20 cellular contexts compared by ENCODE assay signal in the genomic region with DNA sequence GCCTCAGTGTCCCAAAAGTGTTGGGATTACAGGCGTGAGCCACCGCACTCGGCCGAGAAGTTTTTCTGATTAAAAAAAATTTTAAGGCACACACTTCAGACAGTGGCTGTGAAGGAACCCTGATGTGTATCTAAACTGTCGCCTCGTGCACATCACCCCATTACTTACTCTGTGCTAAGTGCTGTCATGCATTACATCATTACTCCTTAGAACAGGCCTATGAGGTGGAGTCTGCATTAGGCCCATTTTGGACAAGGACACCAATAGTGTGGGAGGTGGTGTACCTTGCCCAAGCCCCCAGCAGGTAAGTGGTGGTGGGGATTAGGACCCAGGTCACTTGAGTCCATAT. TPM values are rescaled to one million over a fixed set of nuclear protein-coding genes. Genes with fewer than 3 reads are reported as not detected.
DNase-seq lines count a peak whose midpoint lies in the region; ATAC-seq and TF ChIP-seq lines count a peak whose summit lies in the region.
"Had no signal": no experiment of that assay in that cellular context is flagged by ENCODE, and none has a peak within 500 bp of the region (broad histone marks: within the 10 kb centered on the region; RNA-seq: fewer than 3 reads in every experiment).

No MANE protein-coding gene starts in this region.

- POLR2A ChIA-PET in activated CD8-positive, alpha-beta T cell treated with anti-CD3 and anti-CD28 coated beads for 36 hours (lab: Charles Lee), result no interaction called here
- POLR2A ChIA-PET in activated CD8-positive, alpha-beta T cell treated with anti-CD3 and anti-CD28 coated beads, Interleukin-2, amount 10 ng/mL, durations not matched to agents 7 days and 5 days (lab: Charles Lee), result no interaction called here
- POLR2A ChIA-PET in PC-9 (lab: Charles Lee; ENCODE audit: unreplicated experiment), result no interaction called here

- H3K27ac ChIP-seq in PC-9 (peak overlapping the region; percentile 44; the same call in 1 of the 2 replicates), duodenal mucosa (ENCODE audit: low read depth, low read length) (peak overlapping the region; percentile 88), rectal smooth muscle tissue (ENCODE audit: low read depth, low read length) (no peak overlapping the region), coronary artery (no peak overlapping the region)
- H3K27ac ChIP-seq: testis had no signal

- H3K9me3 ChIP-seq in PC-9 (ENCODE audit: insufficient read depth, low read depth), result no peaks in the 10 kb centered on the region
- H3K9me3 ChIP-seq in duodenal mucosa (ENCODE audit: control insufficient read depth in 1 of 2, low read length in 2 of 2), result no peaks in the 10 kb centered on the region
- H3K9me3 ChIP-seq: MG63, testis had no signal

- H3K4me3 Mint-ChIP-seq in activated CD8-positive, alpha-beta T cell treated with anti-CD3 and anti-CD28 coated beads for 36 hours, result peak overlapping the region; percentile 9
- H3K4me3 Mint-ChIP-seq in activated CD8-positive, alpha-beta T cell treated with anti-CD3 and anti-CD28 coated beads, Interleukin-2, amount 10 ng/mL, durations not matched to agents 7 days and 5 days, result no peak overlapping the region

- peak overlapping the region; percentile 93 for H3K4me2 ChIP-seq in PC-9

- H3K9me3 Mint-ChIP-seq in activated CD8-positive, alpha-beta T cell treated with anti-CD3 and anti-CD28 coated beads for 36 hours, result no peaks in the 10 kb centered on the region
- H3K9me3 Mint-ChIP-seq in activated CD8-positive, alpha-beta T cell treated with anti-CD3 and anti-CD28 coated beads, Interleukin-2, amount 10 ng/mL, durations not matched to agents 7 days and 5 days (ENCODE audit: insufficient read depth), result no peaks in the 10 kb centered on the region
- H3K9me3 Mint-ChIP-seq: effector memory CD8-positive, alpha-beta T cell; nephron progenitor cell had no signal

- no peaks in the 10 kb centered on the region for H3K9me2 ChIP-seq in PC-9 (ENCODE audit: insufficient read depth)

- no peaks in the 10 kb centered on the region for H3K27me3 ChIP-seq in PC-9 (ENCODE audit: insufficient read depth, low read depth)
- no peaks in the 10 kb centered on the region for H3K27me3 ChIP-seq in duodenal mucosa (ENCODE audit: control insufficient read depth in 1 of 2, insufficient read depth in 2 of 2, low read length in 2 of 2)
- no peaks in the 10 kb centered on the region for H3K27me3 ChIP-seq in rectal smooth muscle tissue (ENCODE audit: control insufficient read depth, insufficient read depth, low read length)
- H3K27me3 ChIP-seq: MG63, testis had no signal

- no peaks in the 10 kb centered on the region for H4K20me1 ChIP-seq in PC-9 (ENCODE audit: insufficient read depth)

- H2AFZ ChIP-seq in PC-9, result no peak overlapping the region

- CTCF ChIA-PET in activated CD8-positive, alpha-beta T cell treated with anti-CD3 and anti-CD28 coated beads for 36 hours (lab: Charles Lee), result no interaction called here
- CTCF ChIA-PET in activated CD8-positive, alpha-beta T cell treated with anti-CD3 and anti-CD28 coated beads, Interleukin-2, amount 10 ng/mL, durations not matched to agents 7 days and 5 days (lab: Charles Lee), result no interaction called here
- CTCF ChIA-PET in PC-9 (lab: Charles Lee), result interaction anchor here (0.6 kb wide), 1 partner anchor 288 kb away, joined by 4 read pairs; no protein-coding TSS in a partner anchor

- peaks cover 50% of the 10 kb centered on the region for H3K4me1 Mint-ChIP-seq in activated CD8-positive, alpha-beta T cell treated with anti-CD3 and anti-CD28 coated beads for 36 hours (ENCODE audit: low read depth)
- H3K4me1 Mint-ChIP-seq in activated CD8-positive, alpha-beta T cell treated with anti-CD3 and anti-CD28 coated beads, Interleukin-2, amount 10 ng/mL, durations not matched to agents 7 days and 5 days (ENCODE audit: low read depth), result peaks cover 50% of the 10 kb centered on the region

- no TSS peak for BruUV-seq in PC-9 (replicated peaks; lab: Mats Ljungman, UMichigan)

- TF ChIP-seq CTCF in activated CD8-positive, alpha-beta T cell treated with anti-CD3 and anti-CD28 coated beads for 36 hours (IDR thresholded peaks at IDR 0.05), result no peak
- no peak for TF ChIP-seq CTCF in PC-9 (conservative IDR thresholded peaks at IDR 0.05)
- TF ChIP-seq CTCF in coronary artery (IDR thresholded peaks at IDR 0.05), result no peak

- H3K4me1 ChIP-seq in PC-9 (replicated peaks; ENCODE audit: insufficient read depth), result peaks cover 58% of the 10 kb centered on the region
- peaks cover 27 to 71% of the 10 kb centered on the region in 2 donors for H3K4me1 ChIP-seq in duodenal mucosa (ENCODE audit: control insufficient read depth in 1 of 2, insufficient read depth in 2 of 2, low read length in 2 of 2)
- H3K4me1 ChIP-seq in rectal smooth muscle tissue (ENCODE audit: control insufficient read depth, insufficient read depth, low read length), result no peaks in the 10 kb centered on the region

- no peak overlapping the region for H3K27ac Mint-ChIP-seq in activated CD8-positive, alpha-beta T cell treated with anti-CD3 and anti-CD28 coated beads for 36 hours
- no peak overlapping the region for H3K27ac Mint-ChIP-seq in activated CD8-positive, alpha-beta T cell treated with anti-CD3 and anti-CD28 coated beads, Interleukin-2, amount 10 ng/mL, durations not matched to agents 7 days and 5 days
- H3K27ac Mint-ChIP-seq: nephron progenitor cell had no signal

- H3K36me3 ChIP-seq in PC-9 (ENCODE audit: low read depth) (no peaks in the 10 kb centered on the region), duodenal mucosa (ENCODE audit: control insufficient read depth in 1 of 2, insufficient read depth in 2 of 2, low read length in 2 of 2) (no peaks in the 10 kb centered on the region), rectal smooth muscle tissue (ENCODE audit: control insufficient read depth, insufficient read depth, low read length) (no peaks in the 10 kb centered on the region)
- H3K36me3 ChIP-seq: MG63 had no signal

- intact Hi-C loops in activated CD8-positive, alpha-beta T cell treated with anti-CD3 and anti-CD28 coated beads for 36 hours (cut with micrococcal nuclease), result no loop called here
- intact Hi-C loops in PC-9 (cut with micrococcal nuclease; ENCODE audit: unreplicated experiment), result no loop called here

- peaks cover 15% of the 10 kb centered on the region for H3K79me2 ChIP-seq in PC-9 (ENCODE audit: low read depth)

- DNase-seq in activated CD8-positive, alpha-beta T cell treated with anti-CD3 and anti-CD28 coated beads for 36 hours, result no peak
- no peak for DNase-seq in activated CD8-positive, alpha-beta T cell treated with anti-CD3 and anti-CD28 coated beads, Interleukin-2, amount 10 ng/mL, durations not matched to agents 7 days and 5 days
- DNase-seq in PC-9 (no peak), coronary artery (ENCODE audit: low spot score) (no peak), SW 1271 (lab: John Stamatoyannopoulos, UW) (no peak)
- no peak for DNase-seq in activated CD8-positive, alpha-beta memory T cell treated with anti-CD3 and anti-CD28 coated beads, Interleukin-2, amount 50 U/mL, for 4 hours
- DNase-seq: activated CD4-positive, alpha-beta T cell treated with anti-CD3 and anti-CD28 coated beads, Interleukin-2, amount 50 U/mL, for 4 hours; amygdala; DMS79; effector memory CD8-positive, alpha-beta T cell; MG63; NCI-H187 treated with DMSO at 0.1 percent for 48 hours; NCI-H345; nephron progenitor cell; testis had no signal

- H3K27me3 Mint-ChIP-seq in activated CD8-positive, alpha-beta T cell treated with anti-CD3 and anti-CD28 coated beads for 36 hours, result no peaks in the 10 kb centered on the region
- H3K27me3 Mint-ChIP-seq in activated CD8-positive, alpha-beta T cell treated with anti-CD3 and anti-CD28 coated beads, Interleukin-2, amount 10 ng/mL, durations not matched to agents 7 days and 5 days (ENCODE audit: low read depth), result no peaks in the 10 kb centered on the region
- H3K27me3 Mint-ChIP-seq: effector memory CD8-positive, alpha-beta T cell had no signal

- no peak for ATAC-seq in activated CD8-positive, alpha-beta T cell treated with anti-CD3 and anti-CD28 coated beads for 36 hours
- no peak for ATAC-seq in activated CD8-positive, alpha-beta T cell treated with anti-CD3 and anti-CD28 coated beads, Interleukin-2, amount 10 ng/mL, durations not matched to agents 7 days and 5 days
- ATAC-seq: effector memory CD8-positive, alpha-beta T cell had no signal

- no peak overlapping the region for H3K4me3 ChIP-seq in PC-9
- H3K4me3 ChIP-seq in duodenal mucosa (ENCODE audit: low read depth in 1 of 2, low read length in 2 of 2), result peak overlapping the region; percentile 58 to 77
- H3K4me3 ChIP-seq in rectal smooth muscle tissue (ENCODE audit: low read length), result peak overlapping the region; percentile 22
- H3K4me3 ChIP-seq in coronary artery, result no peak overlapping the region
- H3K4me3 ChIP-seq: lung, MG63, testis had no signal

- H3F3A ChIP-seq in PC-9 (ENCODE audit: insufficient read depth, low read depth), result peaks cover 46% of the 10 kb centered on the region

- H3K36me3 Mint-ChIP-seq in activated CD8-positive, alpha-beta T cell treated with anti-CD3 and anti-CD28 coated beads for 36 hours (ENCODE audit: low read depth), result no peaks in the 10 kb centered on the region
- H3K36me3 Mint-ChIP-seq in activated CD8-positive, alpha-beta T cell treated with anti-CD3 and anti-CD28 coated beads, Interleukin-2, amount 10 ng/mL, durations not matched to agents 7 days and 5 days (ENCODE audit: low read depth), result peaks cover 23% of the 10 kb centered on the region

- H3K9ac ChIP-seq in duodenal mucosa (ENCODE audit: low read depth in 1 of 2, low read length in 2 of 2) (peak overlapping the region; percentile 38 to 98), rectal smooth muscle tissue (ENCODE audit: low read length) (peak overlapping the region; percentile 35)

RNA-seq across cellular contexts. Expression of a gene that starts 3.8 kb away (rescaled TPM):
- total RNA-seq in activated CD8-positive, alpha-beta T cell treated with anti-CD3 and anti-CD28 coated beads for 36 hours, result under 1 TPM; 0.23 to 0.47 TPM
- 1 to 10 TPM; 2.1 to 2.2 TPM for total RNA-seq in activated CD8-positive, alpha-beta T cell treated with anti-CD3 and anti-CD28 coated beads, Interleukin-2, amount 10 ng/mL, durations not matched to agents 7 days and 5 days
- total RNA-seq in PC-9 (2021), result not detected in 2 replicates
- total RNA-seq: A172, pulmonary artery endothelial cell had no signal

RNA-seq across cellular contexts. Expression of a gene that starts 8.2 kb away (rescaled TPM):
- 10 to 100 TPM; 55.3 to 62.7 TPM for total RNA-seq in activated CD8-positive, alpha-beta T cell treated with anti-CD3 and anti-CD28 coated beads for 36 hours
- total RNA-seq in activated CD8-positive, alpha-beta T cell treated with anti-CD3 and anti-CD28 coated beads, Interleukin-2, amount 10 ng/mL, durations not matched to agents 7 days and 5 days, result 10 to 100 TPM; 88.3 to 92.7 TPM
- total RNA-seq in PC-9 (2021), result 87.4 and 94.2 TPM in 2 replicates

Comparison
In these comparisons a context has a peak if more than half of its experiments do, and no peak if none do; other contexts are left out.
1. H3K27ac ChIP-seq: peak in PC-9 (single experiment) and duodenal mucosa (single experiment); none in rectal smooth muscle tissue (single experiment) and coronary artery (0 of 2).
2. H3K4me3 ChIP-seq: peak in duodenal mucosa (2 of 2) and rectal smooth muscle tissue (single experiment); none in PC-9 (single experiment) and coronary artery (single experiment).